Comparison of ENCODE assay signal across 8 cellular contexts in the genomic region with DNA sequence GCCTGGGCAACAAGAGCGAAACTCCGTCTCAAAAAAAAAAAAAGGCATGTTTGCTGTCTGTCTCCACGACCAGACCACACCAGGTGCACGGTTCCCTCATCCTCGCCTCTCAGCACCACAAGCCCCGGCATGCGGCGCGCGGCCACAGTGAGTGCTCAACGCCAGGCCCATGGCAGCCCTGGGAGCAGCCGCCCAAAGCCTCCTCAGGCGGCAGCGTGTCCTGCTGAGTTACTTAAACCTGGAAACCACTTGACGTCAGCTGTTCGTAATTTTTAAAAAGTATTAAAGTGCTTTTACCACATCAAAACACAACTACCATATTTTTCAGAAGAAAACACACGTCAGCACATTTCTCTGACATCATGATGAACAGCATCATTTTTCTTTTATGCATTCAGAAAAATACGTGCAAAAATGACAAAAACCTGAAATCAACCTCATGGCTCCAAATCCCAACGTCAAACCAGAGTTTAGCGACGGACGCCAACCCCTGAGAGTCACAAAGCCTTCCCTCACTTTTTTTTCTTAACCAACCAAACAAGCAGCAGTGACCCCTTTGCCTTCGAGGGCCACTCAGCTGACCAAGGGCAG. TPM values are rescaled to one million over a fixed set of nuclear protein-coding genes. Genes with fewer than 3 reads are reported as not detected.
DNase-seq lines count a peak whose midpoint lies in the region; ATAC-seq and TF ChIP-seq lines count a peak whose summit lies in the region.

No MANE protein-coding gene starts in this region.

- no peak for ATAC-seq in activated CD8-positive, alpha-beta memory T cell treated with anti-CD3 and anti-CD28 coated beads, Interleukin-2, amount 10 ng/mL, durations not matched to agents 7 days and 5 days
- no peak for ATAC-seq in activated B cell treated with CpG ODN at 0.5 μM for 24 hours (ENCODE audit: low read depth)

- in situ Hi-C loops in ACHN (cut with HindIII; ENCODE audit: low pct_ligation_motif_present, low pct_unique_long_range_greater_than_20kb, low sequenced_read_pairs), result no loop called here

- no peaks in the 10 kb centered on the region for H3K9me3 Mint-ChIP-seq in activated CD8-positive, alpha-beta memory T cell treated with anti-CD3 and anti-CD28 coated beads, Interleukin-2, amount 10 ng/mL, durations not matched to agents 7 days and 5 days (ENCODE audit: low read depth)
- H3K9me3 Mint-ChIP-seq in activated B cell treated with CpG ODN at 0.5 μM for 24 hours, result no peaks in the 10 kb centered on the region

- peak overlapping the region; percentile 44 for H3K27ac ChIP-seq in temporal lobe (ENCODE audit: low read depth, low read length)

- DNase-seq in activated CD8-positive, alpha-beta memory T cell treated with anti-CD3 and anti-CD28 coated beads, Interleukin-2, amount 10 ng/mL, durations not matched to agents 7 days and 5 days, result peak; percentile 67
- DNase-seq in activated CD8-positive, alpha-beta memory T cell treated with anti-CD3 and anti-CD28 coated beads, Interleukin-2, amount 50 U/mL, for 4 hours, result no peak
- DNase-seq in activated B cell treated with CpG ODN at 0.5 μM for 24 hours, result no peak
- DNase-seq in fibroblast of peridontal ligament (ENCODE audit: extremely low read depth), result peak; percentile 36
- no peak for DNase-seq in DMS153 treated with DMSO at 0.1 percent for 48 hours (lab: John Stamatoyannopoulos, UW; ENCODE audit: unreplicated experiment)
- DNase-seq in ACHN, result no peak
- no peak for DNase-seq in SW480 (ENCODE audit: low spot score)

- H3K27me3 Mint-ChIP-seq in activated CD8-positive, alpha-beta memory T cell treated with anti-CD3 and anti-CD28 coated beads, Interleukin-2, amount 10 ng/mL, durations not matched to agents 7 days and 5 days, result no peaks in the 10 kb centered on the region
- H3K27me3 Mint-ChIP-seq in activated B cell treated with CpG ODN at 0.5 μM for 24 hours, result no peaks in the 10 kb centered on the region

- TF ChIP-seq CTCF in activated B cell treated with CpG ODN at 0.5 μM for 24 hours (IDR thresholded peaks at IDR 0.05), result no peak

- H3K4me1 Mint-ChIP-seq in activated CD8-positive, alpha-beta memory T cell treated with anti-CD3 and anti-CD28 coated beads, Interleukin-2, amount 10 ng/mL, durations not matched to agents 7 days and 5 days, result peaks cover 62% of the 10 kb centered on the region
- peaks cover 44% of the 10 kb centered on the region for H3K4me1 Mint-ChIP-seq in activated B cell treated with CpG ODN at 0.5 μM for 24 hours

- peaks cover 5% of the 10 kb centered on the region for H3K36me3 Mint-ChIP-seq in activated CD8-positive, alpha-beta memory T cell treated with anti-CD3 and anti-CD28 coated beads, Interleukin-2, amount 10 ng/mL, durations not matched to agents 7 days and 5 days
- peaks cover 24% of the 10 kb centered on the region for H3K36me3 Mint-ChIP-seq in activated B cell treated with CpG ODN at 0.5 μM for 24 hours (ENCODE audit: low read depth)

- POLR2A ChIA-PET in activated B cell treated with CpG ODN at 0.5 μM for 24 hours (lab: Charles Lee), result interaction anchor here (0.9 to 6.1 kb wide), 6 partner anchors 9 to 486 kb away, joined by 3 to 95 read pairs (median 4); a partner anchor contains a TSS

- intact Hi-C loops in activated B cell treated with CpG ODN at 0.5 μM for 24 hours (cut with micrococcal nuclease), result loop anchor here (10.0 kb wide), 1 partner anchor 692 kb away; a partner anchor contains a TSS

- CTCF ChIA-PET in activated CD8-positive, alpha-beta memory T cell treated with anti-CD3 and anti-CD28 coated beads, Interleukin-2, amount 10 ng/mL, durations not matched to agents 7 days and 5 days (lab: Charles Lee), result interaction anchor here (1.4 kb wide), 1 partner anchor 30 kb away, joined by 4 read pairs; no protein-coding TSS in a partner anchor
- CTCF ChIA-PET in activated B cell treated with CpG ODN at 0.5 μM for 24 hours (lab: Charles Lee), result interaction anchor here (9.7 kb wide), 1 partner anchor 32 kb away, joined by 70 read pairs; no protein-coding TSS in a partner anchor

- H3K4me3 Mint-ChIP-seq in activated CD8-positive, alpha-beta memory T cell treated with anti-CD3 and anti-CD28 coated beads, Interleukin-2, amount 10 ng/mL, durations not matched to agents 7 days and 5 days, result peak overlapping the region; percentile 64
- peak overlapping the region; percentile 81 for H3K4me3 Mint-ChIP-seq in activated B cell treated with CpG ODN at 0.5 μM for 24 hours

- peak overlapping the region; percentile 81 for H3K27ac Mint-ChIP-seq in activated CD8-positive, alpha-beta memory T cell treated with anti-CD3 and anti-CD28 coated beads, Interleukin-2, amount 10 ng/mL, durations not matched to agents 7 days and 5 days
- peak overlapping the region; percentile 81 for H3K27ac Mint-ChIP-seq in activated B cell treated with CpG ODN at 0.5 μM for 24 hours

RNA-seq across cellular contexts. Expression of a gene that starts 2.1 kb away (rescaled TPM):
- total RNA-seq in activated CD8-positive, alpha-beta memory T cell treated with anti-CD3 and anti-CD28 coated beads, Interleukin-2, amount 10 ng/mL, durations not matched to agents 7 days and 5 days, result 10 to 100 TPM; 39.0 to 40.1 TPM
- total RNA-seq in activated B cell treated with CpG ODN at 0.5 μM for 24 hours (36.1 and 39.8 TPM in 2 replicates), temporal lobe (41.1 TPM)

RNA-seq across cellular contexts. Expression of a gene that starts 2.7 kb away (rescaled TPM):
- total RNA-seq in activated CD8-positive, alpha-beta memory T cell treated with anti-CD3 and anti-CD28 coated beads, Interleukin-2, amount 10 ng/mL, durations not matched to agents 7 days and 5 days, result 10 to 100 TPM; 23.5 to 26.0 TPM
- total RNA-seq in activated B cell treated with CpG ODN at 0.5 μM for 24 hours (34.1 and 44.4 TPM in 2 replicates), temporal lobe (7.4 TPM)

RNA-seq across cellular contexts. Expression of a gene that starts 13.1 kb away (rescaled TPM):
- total RNA-seq in activated CD8-positive, alpha-beta memory T cell treated with anti-CD3 and anti-CD28 coated beads, Interleukin-2, amount 10 ng/mL, durations not matched to agents 7 days and 5 days, result 10 to 100 TPM; 17.4 to 20.2 TPM
- total RNA-seq in activated B cell treated with CpG ODN at 0.5 μM for 24 hours (5.6 and 5.9 TPM in 2 replicates), temporal lobe (1.2 TPM)

RNA-seq across cellular contexts. Expression of a gene that starts 54.3 kb away (rescaled TPM):
- 100 to 1,000 TPM; 249 to 293 TPM for total RNA-seq in activated CD8-positive, alpha-beta memory T cell treated with anti-CD3 and anti-CD28 coated beads, Interleukin-2, amount 10 ng/mL, durations not matched to agents 7 days and 5 days
- 194 and 244 TPM in 2 replicates for total RNA-seq in activated B cell treated with CpG ODN at 0.5 μM for 24 hours
- total RNA-seq in temporal lobe, result 56.3 TPM

RNA-seq across cellular contexts. Expression of a gene that starts 55.9 kb away (rescaled TPM):
- under 1 TPM; 0.16 to 0.41 TPM for total RNA-seq in activated CD8-positive, alpha-beta memory T cell treated with anti-CD3 and anti-CD28 coated beads, Interleukin-2, amount 10 ng/mL, durations not matched to agents 7 days and 5 days
- total RNA-seq in activated B cell treated with CpG ODN at 0.5 μM for 24 hours (0.42 and 0.49 TPM in 2 replicates), temporal lobe (not detected)

Comparison
In these comparisons a context has a peak if more than half of its experiments do, and no peak if none do; other contexts are left out.
1. DNase-seq: peak in activated CD8-positive, alpha-beta memory T cell treated with anti-CD3 and anti-CD28 coated beads, Interleukin-2, amount 10 ng/mL, durations not matched to agents 7 days and 5 days (single experiment) and fibroblast of peridontal ligament (single experiment); none in activated CD8-positive, alpha-beta memory T cell treated with anti-CD3 and anti-CD28 coated beads, Interleukin-2, amount 50 U/mL, for 4 hours (single experiment), activated B cell treated with CpG ODN at 0.5 μM for 24 hours (single experiment), DMS153 treated with DMSO at 0.1 percent for 48 hours (single experiment), ACHN (single experiment) and SW480 (single experiment).